21 cellular contexts compared by ENCODE assay signal in the genomic region with DNA sequence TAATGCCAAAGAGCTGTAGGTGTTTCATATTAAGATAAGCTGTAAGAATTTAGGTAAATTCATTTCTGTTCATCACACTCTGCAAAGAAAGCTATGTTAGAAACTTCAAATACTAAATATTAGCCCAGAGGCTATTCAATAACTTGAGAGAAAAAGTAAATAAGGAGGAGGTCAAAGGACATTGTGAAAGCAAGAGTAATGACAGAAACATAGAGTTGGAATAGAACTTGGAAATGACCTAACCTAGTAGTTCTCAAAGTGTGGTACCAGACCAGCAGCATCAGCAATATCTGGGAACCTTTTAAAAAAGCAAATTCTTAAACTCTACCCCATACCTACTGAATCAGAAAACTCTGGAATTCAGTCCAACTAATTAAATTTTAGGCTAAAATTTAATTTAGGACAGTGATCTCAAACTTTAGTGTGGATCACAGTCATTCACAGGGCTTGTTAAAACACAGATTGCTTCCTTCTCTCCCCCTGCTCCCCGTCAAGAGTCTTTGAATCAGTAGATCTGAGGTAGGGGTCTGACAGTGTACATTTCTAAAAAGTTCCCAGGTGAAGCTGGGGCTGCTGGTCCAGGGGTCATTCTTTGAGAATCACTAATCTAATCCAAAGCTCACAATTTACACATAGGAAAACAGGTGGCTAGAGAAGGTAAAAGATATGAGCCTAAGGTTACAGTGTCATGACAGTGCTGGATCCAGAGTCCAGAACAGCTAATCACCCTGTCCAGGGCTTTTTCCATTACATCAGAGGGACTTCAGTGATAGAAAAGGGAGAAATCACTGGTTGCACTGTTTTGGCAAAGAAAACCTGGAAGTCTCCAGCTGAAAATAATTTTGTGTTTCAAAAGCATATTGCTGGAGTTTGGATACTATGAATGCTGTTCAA.
"Had no signal": no experiment of that assay in that cellular context is flagged by ENCODE, and none has a peak within 500 bp of the region (broad histone marks: within the 10 kb centered on the region; RNA-seq: fewer than 3 reads in every experiment).

No MANE protein-coding gene starts in this region.

- H3K9me3 Mint-ChIP-seq: activated naive CD4-positive, alpha-beta T cell treated with anti-CD3 and anti-CD28 coated beads for 36 hours; activated T-cell treated with anti-CD3 and anti-CD28 coated beads, Interleukin-2, amount 50 U/mL, for 4 hours; endodermal cell had no signal

- DNase-seq: activated CD4-positive, alpha-beta T cell treated with anti-CD3 and anti-CD28 coated beads, Interleukin-2, amount 50 U/mL, for 1 hour; activated CD4-positive, CD25-positive, alpha-beta regulatory T cell treated with anti-CD3 and anti-CD28 coated beads, Interleukin-2, amount 50 U/mL, for 72 hours; activated CD8-positive, alpha-beta memory T cell treated with anti-CD3 and anti-CD28 coated beads, Interleukin-2, amount 50 U/mL, for 4 hours; activated naive CD4-positive, alpha-beta T cell treated with anti-CD3 and anti-CD28 coated beads for 36 hours; activated T-cell treated with anti-CD3 and anti-CD28 coated beads, Interleukin-2, amount 50 U/mL, for 4 hours; anterior cingulate cortex; brain microvascular endothelial cell; colonic mucosa; endodermal cell; foreskin fibroblast; glutamatergic neuron; kidney glomerular epithelial cell; lower lobe of right lung; naive thymus-derived CD8-positive, alpha-beta T cell; stimulated activated CD4-positive, alpha-beta T cell treated with anti-CD3 and anti-CD28 coated beads, Interleukin-4, amount 100 ng/mL, for 24 hours; stomach had no signal

- H3K27ac ChIP-seq: brain microvascular endothelial cell, colonic mucosa, epithelial cell of prostate, lower lobe of right lung, neutrophil, parathyroid adenoma, stomach had no signal

- H3K27me3 ChIP-seq: brain microvascular endothelial cell, colonic mucosa, stomach had no signal

- H3K27ac Mint-ChIP-seq: activated naive CD4-positive, alpha-beta T cell treated with anti-CD3 and anti-CD28 coated beads for 36 hours; endodermal cell; naive thymus-derived CD8-positive, alpha-beta T cell; stimulated activated effector memory CD8-positive, alpha-beta T cell treated with anti-CD3 and anti-CD28 coated beads, Interleukin-12 subunit alpha, Interleukin-12 subunit beta, amount 100 ng/mL, for 72 hours had no signal

- H3K36me3 ChIP-seq: brain microvascular endothelial cell, colonic mucosa, lower lobe of right lung, neutrophil, stomach had no signal

- H3K4me1 ChIP-seq: colonic mucosa, lower lobe of right lung, parathyroid adenoma had no signal

- H3K9me3 ChIP-seq: colonic mucosa, lower lobe of right lung, neutrophil, stomach had no signal

- H3K36me3 Mint-ChIP-seq: naive thymus-derived CD8-positive, alpha-beta T cell; stimulated activated effector memory CD8-positive, alpha-beta T cell treated with anti-CD3 and anti-CD28 coated beads, Interleukin-12 subunit alpha, Interleukin-12 subunit beta, amount 100 ng/mL, for 72 hours had no signal

- H3K4me3 Mint-ChIP-seq: activated naive CD4-positive, alpha-beta T cell treated with anti-CD3 and anti-CD28 coated beads for 36 hours; activated T-cell treated with anti-CD3 and anti-CD28 coated beads, Interleukin-2, amount 50 U/mL, for 4 hours; central memory CD8-positive, alpha-beta T cell; endodermal cell; naive thymus-derived CD8-positive, alpha-beta T cell; stimulated activated effector memory CD8-positive, alpha-beta T cell treated with anti-CD3 and anti-CD28 coated beads, Interleukin-12 subunit alpha, Interleukin-12 subunit beta, amount 100 ng/mL, for 72 hours had no signal

- H3K27me3 Mint-ChIP-seq: central memory CD8-positive, alpha-beta T cell; naive thymus-derived CD8-positive, alpha-beta T cell had no signal

- H3K4me3 ChIP-seq: colonic mucosa, lower lobe of right lung, stomach had no signal

- H3K4me1 Mint-ChIP-seq: central memory CD8-positive, alpha-beta T cell; naive thymus-derived CD8-positive, alpha-beta T cell; stimulated activated effector memory CD8-positive, alpha-beta T cell treated with anti-CD3 and anti-CD28 coated beads, Interleukin-12 subunit alpha, Interleukin-12 subunit beta, amount 100 ng/mL, for 72 hours had no signal

- ATAC-seq: activated T-cell treated with anti-CD3 and anti-CD28 coated beads, Interleukin-2, amount 50 U/mL, for 4 hours; lower lobe of right lung; naive thymus-derived CD8-positive, alpha-beta T cell; stimulated activated effector memory CD8-positive, alpha-beta T cell treated with anti-CD3 and anti-CD28 coated beads, Interleukin-12 subunit alpha, Interleukin-12 subunit beta, amount 100 ng/mL, for 72 hours had no signal
